In the genomic region with DNA sequence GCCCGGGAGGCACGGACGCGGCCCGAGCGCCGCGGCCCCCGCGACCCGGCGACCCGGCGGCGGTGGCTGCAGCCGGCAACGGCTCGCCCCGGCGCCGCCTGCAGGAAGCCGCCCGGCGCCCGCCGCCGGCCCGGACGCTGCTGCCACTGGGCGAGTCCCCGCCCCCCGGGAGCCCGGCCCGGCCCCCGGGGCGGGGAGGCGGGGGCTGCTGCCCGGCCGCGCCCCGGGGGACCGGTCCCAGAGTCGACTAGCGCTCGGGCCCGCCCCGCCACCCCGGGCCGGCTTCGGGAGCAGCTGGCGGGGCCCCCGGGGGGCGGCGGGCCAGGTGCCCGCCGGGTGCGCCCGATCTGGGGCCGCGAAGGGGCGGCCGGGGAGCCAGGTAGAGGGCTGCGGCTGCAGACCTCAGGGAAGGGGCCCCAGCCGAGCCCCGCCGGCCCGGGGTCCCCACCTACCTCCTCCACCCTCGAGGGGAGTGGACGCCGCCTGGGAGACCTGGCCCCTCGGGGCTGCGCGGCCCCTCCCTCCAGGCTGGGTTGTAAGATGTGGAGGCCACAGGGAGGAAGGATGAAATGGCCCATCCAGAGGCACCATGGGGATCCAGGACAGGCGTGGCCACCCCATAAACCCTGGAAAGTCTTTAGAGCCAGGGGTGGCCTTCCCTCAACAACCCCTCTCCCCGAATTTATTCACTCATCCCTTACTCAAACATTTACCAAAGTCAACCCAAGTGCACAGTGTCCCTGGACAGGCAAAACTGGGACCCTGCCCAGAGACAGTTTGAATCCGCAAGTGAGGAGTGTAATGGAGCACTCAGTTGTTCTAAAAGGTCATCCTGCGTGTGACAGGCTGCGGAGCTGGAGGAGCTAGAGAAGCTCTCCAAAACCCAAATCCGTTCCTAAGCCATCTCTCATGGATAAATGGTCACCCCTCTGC, we compare ENCODE assay signal across 8 cellular contexts. TPM values are rescaled to one million over a fixed set of nuclear protein-coding genes. Genes with fewer than 3 reads are reported as not detected.
A peak's percentile ranks its signal among the peaks of the same experiment; 100 is the strongest.
DNase-seq lines count a peak whose midpoint lies in the region; ATAC-seq and TF ChIP-seq lines count a peak whose summit lies in the region.

A gene with protein sequence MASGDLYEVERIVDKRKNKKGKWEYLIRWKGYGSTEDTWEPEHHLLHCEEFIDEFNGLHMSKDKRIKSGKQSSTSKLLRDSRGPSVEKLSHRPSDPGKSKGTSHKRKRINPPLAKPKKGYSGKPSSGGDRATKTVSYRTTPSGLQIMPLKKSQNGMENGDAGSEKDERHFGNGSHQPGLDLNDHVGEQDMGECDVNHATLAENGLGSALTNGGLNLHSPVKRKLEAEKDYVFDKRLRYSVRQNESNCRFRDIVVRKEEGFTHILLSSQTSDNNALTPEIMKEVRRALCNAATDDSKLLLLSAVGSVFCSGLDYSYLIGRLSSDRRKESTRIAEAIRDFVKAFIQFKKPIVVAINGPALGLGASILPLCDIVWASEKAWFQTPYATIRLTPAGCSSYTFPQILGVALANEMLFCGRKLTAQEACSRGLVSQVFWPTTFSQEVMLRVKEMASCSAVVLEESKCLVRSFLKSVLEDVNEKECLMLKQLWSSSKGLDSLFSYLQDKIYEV (minus strand): TSS at position 148 of the 933 bp plus-strand sequence. CDS start 425 bp downstream, outside the sequence.

- H3K4me1 ChIP-seq in lung (ENCODE audit: control insufficient read depth in 2 of 2, insufficient read depth in 2 of 2, low read length in 2 of 2), result peaks cover 0 to 8% of the 10 kb centered on the region in 2 donors

- 5 to 17% methylated on average over 27 to 79 of the region's 79 CpGs for WGBS in lung, 2 donors

- no peak for TF ChIP-seq CTCF in AG04449 (IDR thresholded peaks at IDR 0.05; ENCODE audit: insufficient read depth, low read length, missing control alignments)
- TF ChIP-seq CTCF in dorsolateral prefrontal cortex (IDR thresholded peaks at IDR 0.05 in 54 of 56, conservative IDR thresholded peaks at IDR 0.05 in 2 of 56; ENCODE audit: low read depth in 1 of 56, partially characterized antibody in 56 of 56), result no peak
- no peak for TF ChIP-seq CTCF in lung (IDR thresholded peaks at IDR 0.05; ENCODE audit: control extremely low read depth, extremely low read depth)

- peak within 1 kb of the TSS; percentile 99 for H3K4me3 Mint-ChIP-seq in stimulated activated memory B cell treated with anti-CD40 and anti-IgM and Interleukin-4, amounts not matched to agents 10 μg/mL and 1 μg/mL and 100 μg/mL, for 72 hours

- CTCF ChIA-PET in AG04449 (lab: Yijun Ruan, JAX), result interaction anchor here (0.8 kb wide), 1 partner anchor 8 kb away, joined by 3 read pairs; no protein-coding TSS in a partner anchor

- ATAC-seq in HG03442 (IDR thresholded peaks at IDR 0.05; ENCODE audit: unreplicated experiment) (peak; percentile 78), lung (ENCODE audit: insufficient read depth, low FRiP score) (peak; percentile 78)
- peak; percentile 55 to 63 for ATAC-seq in activated CD4-positive, CD25-positive, alpha-beta regulatory T cell treated with anti-CD3 and anti-CD28 coated beads, Interleukin-2, amount 50 U/mL, for 24 hours
- ATAC-seq in stimulated activated memory B cell treated with anti-CD40 and anti-IgM and Interleukin-4, amounts not matched to agents 10 μg/mL and 1 μg/mL and 100 μg/mL, for 72 hours, result peak; percentile 87

- H3K27ac ChIP-seq in dorsolateral prefrontal cortex (peak within 1 kb of the TSS in 14 of 59 donors; percentile 10 to 72 (median 53)), lung (ENCODE audit: low read depth in 1 of 2, low read length in 1 of 2) (peak within 1 kb of the TSS in 1 of 2 donors; percentile 67)

- intact Hi-C loops in dorsolateral prefrontal cortex (cut with DNase I), result no loop called here

- POLR2A ChIA-PET in AG04449 (lab: Yijun Ruan, JAX), result interaction anchor here (1.0 kb wide), 1 partner anchor 9 kb away, joined by 3 read pairs; no protein-coding TSS in a partner anchor

- H3K36me3 Mint-ChIP-seq in stimulated activated memory B cell treated with anti-CD40 and anti-IgM and Interleukin-4, amounts not matched to agents 10 μg/mL and 1 μg/mL and 100 μg/mL, for 72 hours, result no peaks in the 10 kb centered on the region

- H3K27me3 ChIP-seq in dorsolateral prefrontal cortex, result peaks cover 0 to 22% (median 0%) of the 10 kb centered on the region in 45 donors
- no peaks in the 10 kb centered on the region for H3K27me3 ChIP-seq in lung (ENCODE audit: control insufficient read depth, insufficient read depth)

- peak within 1 kb of the TSS; percentile 91 for H3K27ac Mint-ChIP-seq in stimulated activated memory B cell treated with anti-CD40 and anti-IgM and Interleukin-4, amounts not matched to agents 10 μg/mL and 1 μg/mL and 100 μg/mL, for 72 hours

- DNase-seq in AG04449 (ENCODE audit: low read depth, low spot score), result no peak
- peak; percentile 72 for DNase-seq in GM19238 (ENCODE audit: insufficient read length, low spot score)
- DNase-seq in dorsolateral prefrontal cortex, result no peak
- DNase-seq in lung (ENCODE audit: low spot score), result peak; percentile 29
- no peak for DNase-seq in RKO (ENCODE audit: low spot score)

- H3K9me3 ChIP-seq in lung (ENCODE audit: control insufficient read depth in 2 of 2, insufficient read depth in 1 of 2, low read length in 1 of 2), result no peaks in the 10 kb centered on the region

- no peaks in the 10 kb centered on the region for H3K27me3 Mint-ChIP-seq in stimulated activated memory B cell treated with anti-CD40 and anti-IgM and Interleukin-4, amounts not matched to agents 10 μg/mL and 1 μg/mL and 100 μg/mL, for 72 hours

- H3K9me3 Mint-ChIP-seq in stimulated activated memory B cell treated with anti-CD40 and anti-IgM and Interleukin-4, amounts not matched to agents 10 μg/mL and 1 μg/mL and 100 μg/mL, for 72 hours, result no peaks in the 10 kb centered on the region

- H3K4me1 Mint-ChIP-seq in stimulated activated memory B cell treated with anti-CD40 and anti-IgM and Interleukin-4, amounts not matched to agents 10 μg/mL and 1 μg/mL and 100 μg/mL, for 72 hours, result no peaks in the 10 kb centered on the region

- H3K4me3 ChIP-seq in AG04449 (ENCODE audit: low read depth, low read length), result peak within 1 kb of the TSS; percentile 79
- H3K4me3 ChIP-seq in dorsolateral prefrontal cortex, result peak within 1 kb of the TSS; percentile 19 to 78 (median 55)
- peak within 1 kb of the TSS; percentile 94 for H3K4me3 ChIP-seq in lung

- no peaks in the 10 kb centered on the region for H3K36me3 ChIP-seq in lung (ENCODE audit: control insufficient read depth in 2 of 2, insufficient read depth in 2 of 2, low read length in 2 of 2)

RNA-seq across cellular contexts. Expression of the gene that starts here (rescaled TPM):
- 100 to 1,000 TPM in 12 of 120 experiments, 10 to 100 TPM in 108; 37.3 to 119 (median 82.8) TPM for total RNA-seq in dorsolateral prefrontal cortex
- 10 to 100 TPM in 1 of 2 donors, 1 to 10 TPM in 1; 3.5 to 12.6 TPM for total RNA-seq in lung
- 1 to 10 TPM; 1.3 to 3.9 TPM for polyA plus RNA-seq in lung

Comparison
In these comparisons a context has a peak if more than half of its experiments do, and no peak if none do; other contexts are left out.
1. DNase-seq: peak in GM19238 (single experiment) and lung (single experiment); none in AG04449 (single experiment), dorsolateral prefrontal cortex (0 of 10) and RKO (single experiment).
2. Peak in every context shown above with its lines, with median percentiles within 50 percentile points of each other: H3K4me3 ChIP-seq and ATAC-seq.